ENCODE assay signal across 9 cellular contexts in the genomic region with DNA sequence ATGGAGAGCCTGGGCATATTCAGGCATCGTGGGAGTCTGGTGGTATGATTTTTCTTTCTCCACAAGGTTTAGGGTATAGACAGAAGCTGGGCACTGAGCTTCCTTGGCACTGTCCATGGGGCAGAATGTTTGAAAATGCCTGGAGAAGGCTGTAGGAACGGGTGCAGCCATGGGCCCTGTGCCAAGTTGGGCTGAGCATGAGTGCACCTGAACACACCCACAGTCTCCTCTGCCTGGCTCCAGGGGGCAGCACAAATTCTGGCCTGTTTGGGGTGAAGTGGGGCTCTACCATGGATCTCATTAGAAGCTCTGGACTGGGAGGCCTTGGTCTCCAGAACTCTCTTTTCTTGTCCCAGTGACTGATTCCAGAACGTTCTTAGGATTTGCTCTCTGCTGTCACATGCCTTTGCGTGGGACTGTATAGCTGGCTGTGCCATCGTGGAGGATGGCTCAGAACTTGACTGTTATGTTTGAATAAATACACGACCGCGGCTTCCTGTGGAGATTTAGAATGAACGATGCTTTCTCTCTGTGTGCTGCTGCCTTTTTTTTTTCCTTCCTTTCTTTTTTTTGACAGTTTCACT.
A peak's percentile ranks its signal among the peaks of the same experiment; 100 is the strongest.
DNase-seq lines count a peak whose midpoint lies in the region; ATAC-seq and TF ChIP-seq lines count a peak whose summit lies in the region.
"Had no signal": no experiment of that assay in that cellular context is flagged by ENCODE, and none has a peak within 500 bp of the region (broad histone marks: within the 10 kb centered on the region; RNA-seq: fewer than 3 reads in every experiment).

No MANE protein-coding gene starts in this region.

- H3K36me3 Mint-ChIP-seq in type B pancreatic cell = peaks cover 37% of the 10 kb centered on the region

- H3K79me2 ChIP-seq in SK-N-SH (ENCODE audit: insufficient read depth) = peaks cover 7% of the 10 kb centered on the region; the same call in 1 of the 2 replicates
- peaks cover 13% of the 10 kb centered on the region for H3K79me2 ChIP-seq in PC-9 (ENCODE audit: low read depth)

- no peak for TF ChIP-seq EP300 in SK-N-SH (IDR thresholded peaks at IDR 0.05; ENCODE audit: borderline replicate concordance in 1 of 2, low read depth in 1 of 2, low read length in 1 of 2)

- TF ChIP-seq RAD21 in SK-N-SH (IDR thresholded peaks at IDR 0.05; ENCODE audit: low read length) = no peak

- H3K9me3 ChIP-seq in SK-N-SH (no peaks in the 10 kb centered on the region), PC-9 (ENCODE audit: insufficient read depth, low read depth) (no peaks in the 10 kb centered on the region)

- peaks cover 48% of the 10 kb centered on the region for H3K4me1 Mint-ChIP-seq in type B pancreatic cell (ENCODE audit: unreplicated experiment)

- peak; percentile 34; the same call in 1 of the 2 replicates for TF ChIP-seq CTCF in SK-N-SH (IDR thresholded peaks at IDR 0.05)
- peak; percentile 41; the same call in 1 of the 2 replicates for TF ChIP-seq CTCF in PC-9 (conservative IDR thresholded peaks at IDR 0.05)
- peak; percentile 15 for TF ChIP-seq CTCF in fibroblast of the aortic adventitia (IDR thresholded peaks at IDR 0.05; ENCODE audit: insufficient read depth, low read length)
- no peak for TF ChIP-seq CTCF in type B pancreatic cell (conservative IDR thresholded peaks at IDR 0.05)

- H3K9me2 ChIP-seq in SK-N-SH (no peaks in the 10 kb centered on the region), PC-9 (ENCODE audit: insufficient read depth) (no peaks in the 10 kb centered on the region)

- no peaks in the 10 kb centered on the region for H3K27me3 ChIP-seq in SK-N-SH (ENCODE audit: insufficient read depth)
- no peaks in the 10 kb centered on the region for H3K27me3 ChIP-seq in PC-9 (ENCODE audit: insufficient read depth, low read depth)

- H3K27ac Mint-ChIP-seq in type B pancreatic cell = peak overlapping the region; percentile 61

- intact Hi-C loops in PC-9 (cut with micrococcal nuclease; ENCODE audit: unreplicated experiment) = no loop called here

- H4K20me1 ChIP-seq in SK-N-SH (ENCODE audit: insufficient read depth) (0 out of 2 replicates have a peak, but pooled peaks cover 10% of the 10 kb centered on the region), PC-9 (ENCODE audit: insufficient read depth) (peaks cover 17% of the 10 kb centered on the region)

- H3K9me3 Mint-ChIP-seq in type B pancreatic cell = no peaks in the 10 kb centered on the region

- BruUV-seq in PC-9 (replicated peaks; lab: Mats Ljungman, UMichigan) = no TSS peak

- H3F3A ChIP-seq in SK-N-SH (replicated peaks; ENCODE audit: insufficient read depth) (peaks cover 5% of the 10 kb centered on the region), PC-9 (ENCODE audit: insufficient read depth, low read depth) (peaks cover 67% of the 10 kb centered on the region)

- DNase-seq in SK-N-SH = no peak
- peak; percentile 45 to 47 for DNase-seq in PC-9
- DNase-seq in fibroblast of the aortic adventitia (ENCODE audit: low read depth) = no peak
- DNase-seq in type B pancreatic cell (ENCODE audit: extremely low spot score, unreplicated experiment) = no peak
- no peak for DNase-seq in activated CD4-positive, alpha-beta T cell treated with anti-CD3 and anti-CD28 coated beads for 1 hour
- DNase-seq in midbrain (lab: John Stamatoyannopoulos, UW) = no peak
- DNase-seq: NCI-H524 treated with DMSO at 0.1 percent for 48 hours had no signal

- H2AFZ ChIP-seq in SK-N-SH (ENCODE audit: low read depth) (no peak overlapping the region), PC-9 (no peak overlapping the region)

- 89% methylated on average over 8 of the region's 9 CpGs for WGBS in SK-N-SH (ENCODE audit: low lambda C conversion rate)

- H3K27ac ChIP-seq in SK-N-SH (ENCODE audit: low read depth in 2 of 2, low read length in 1 of 2) = peak overlapping the region in 1 of 2 experiments; percentile 17; a peak in 1 of 4 replicates
- no peak overlapping the region for H3K27ac ChIP-seq in PC-9

- H3K4me1 ChIP-seq in SK-N-SH (ENCODE audit: control insufficient read depth in 1 of 2, insufficient read depth in 2 of 2, low read depth in 1 of 2, low read length in 1 of 2) (peaks cover 11 to 57% of the 10 kb centered on the region in 2 experiments; a peak in 3 of 4 replicates), PC-9 (replicated peaks; ENCODE audit: insufficient read depth) (peaks cover 36% of the 10 kb centered on the region)

- no peak overlapping the region for H3K9ac ChIP-seq in SK-N-SH

- peaks cover 25 to 68% of the 10 kb centered on the region in 2 experiments for H3K36me3 ChIP-seq in SK-N-SH (replicated peaks in 1 of 2; ENCODE audit: control insufficient read depth in 1 of 2, insufficient read depth in 2 of 2, low read length in 1 of 2)
- peaks cover 13% of the 10 kb centered on the region for H3K36me3 ChIP-seq in PC-9 (ENCODE audit: low read depth)

- H3K4me3 Mint-ChIP-seq in type B pancreatic cell = peak overlapping the region; percentile 19

- no peaks in the 10 kb centered on the region for H3K27me3 Mint-ChIP-seq in type B pancreatic cell

- POLR2A ChIA-PET in SK-N-SH (lab: Yijun Ruan, JAX) (no interaction called here), PC-9 (lab: Charles Lee; ENCODE audit: unreplicated experiment) (no interaction called here)

- H3K4me2 ChIP-seq in SK-N-SH (no peak overlapping the region), PC-9 (no peak overlapping the region)

- no peak for ATAC-seq in SK-N-SH treated with all-trans-retinoic acid at 6 μM for 48 hours
- ATAC-seq in HG02588 (IDR thresholded peaks at IDR 0.05; ENCODE audit: unreplicated experiment) = no peak

- CTCF ChIA-PET in SK-N-SH (lab: Yijun Ruan, JAX) (interaction anchor here (0.8 to 8.9 kb wide), 5 partner anchors 17 to 419 kb away, joined by 3 to 53 read pairs (median 3); no protein-coding TSS in a partner anchor), PC-9 (lab: Charles Lee) (interaction anchor here (0.7 kb wide), 1 partner anchor 270 kb away, joined by 3 read pairs; no protein-coding TSS in a partner anchor)

- no peak overlapping the region for H3K4me3 ChIP-seq in SK-N-SH (ENCODE audit: low read depth in 2 of 2, low read length in 1 of 2)
- H3K4me3 ChIP-seq in PC-9 = no peak overlapping the region
- H3K4me3 ChIP-seq in fibroblast of the aortic adventitia (ENCODE audit: low read depth, low read length) = no peak overlapping the region

TF ChIP-seq in SK-N-SH, 30 proteins besides CTCF, POLR2A, EP300 and RAD21:
- peak; percentile 8; the same call in 1 of the 2 replicates for TF ChIP-seq SMC3 (IDR thresholded peaks at IDR 0.05; ENCODE audit: low read depth, low read length)
- TF ChIP-seq SIN3A (IDR thresholded peaks at IDR 0.05; ENCODE audit: borderline replicate concordance, low read depth, low read length) = no peak

TF ChIP-seq in SK-N-SH treated with all-trans-retinoic acid at 6 μM for 48 hours, 23 proteins besides CTCF, POLR2A, EP300 and RAD21 (continues in another document):
- TF ChIP-seq TCF4 (CRISPR knock-in tag; IDR thresholded peaks at IDR 0.05; ENCODE audit: borderline replicate concordance) (no peak), SNAI2 (CRISPR knock-in tag; IDR thresholded peaks at IDR 0.05) (no peak), BACH2 (CRISPR knock-in tag; IDR thresholded peaks at IDR 0.05; ENCODE audit: borderline replicate concordance) (no peak), ZNF8 (CRISPR knock-in tag; IDR thresholded peaks at IDR 0.05) (no peak), GLIS3 (CRISPR knock-in tag; IDR thresholded peaks at IDR 0.05) (no peak), TOX (CRISPR knock-in tag; IDR thresholded peaks at IDR 0.05; ENCODE audit: borderline replicate concordance) (no peak), ISL1 (CRISPR knock-in tag; IDR thresholded peaks at IDR 0.05) (no peak), ESRRG (CRISPR knock-in tag; IDR thresholded peaks at IDR 0.05) (no peak), ZNF565 (CRISPR knock-in tag; conservative IDR thresholded peaks at IDR 0.05; ENCODE audit: low read depth) (no peak), ZNF70 (CRISPR knock-in tag; IDR thresholded peaks at IDR 0.05) (no peak)
- TF ChIP-seq, protein P1, sequence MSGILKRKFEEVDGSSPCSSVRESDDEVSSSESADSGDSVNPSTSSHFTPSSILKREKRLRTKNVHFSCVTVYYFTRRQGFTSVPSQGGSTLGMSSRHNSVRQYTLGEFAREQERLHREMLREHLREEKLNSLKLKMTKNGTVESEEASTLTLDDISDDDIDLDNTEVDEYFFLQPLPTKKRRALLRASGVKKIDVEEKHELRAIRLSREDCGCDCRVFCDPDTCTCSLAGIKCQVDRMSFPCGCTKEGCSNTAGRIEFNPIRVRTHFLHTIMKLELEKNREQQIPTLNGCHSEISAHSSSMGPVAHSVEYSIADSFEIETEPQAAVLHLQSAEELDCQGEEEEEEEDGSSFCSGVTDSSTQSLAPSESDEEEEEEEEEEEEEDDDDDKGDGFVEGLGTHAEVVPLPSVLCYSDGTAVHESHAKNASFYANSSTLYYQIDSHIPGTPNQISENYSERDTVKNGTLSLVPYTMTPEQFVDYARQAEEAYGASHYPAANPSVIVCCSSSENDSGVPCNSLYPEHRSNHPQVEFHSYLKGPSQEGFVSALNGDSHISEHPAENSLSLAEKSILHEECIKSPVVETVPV (CRISPR knock-in tag; IDR thresholded peaks at IDR 0.05) = no peak
- TF ChIP-seq, protein P2, sequence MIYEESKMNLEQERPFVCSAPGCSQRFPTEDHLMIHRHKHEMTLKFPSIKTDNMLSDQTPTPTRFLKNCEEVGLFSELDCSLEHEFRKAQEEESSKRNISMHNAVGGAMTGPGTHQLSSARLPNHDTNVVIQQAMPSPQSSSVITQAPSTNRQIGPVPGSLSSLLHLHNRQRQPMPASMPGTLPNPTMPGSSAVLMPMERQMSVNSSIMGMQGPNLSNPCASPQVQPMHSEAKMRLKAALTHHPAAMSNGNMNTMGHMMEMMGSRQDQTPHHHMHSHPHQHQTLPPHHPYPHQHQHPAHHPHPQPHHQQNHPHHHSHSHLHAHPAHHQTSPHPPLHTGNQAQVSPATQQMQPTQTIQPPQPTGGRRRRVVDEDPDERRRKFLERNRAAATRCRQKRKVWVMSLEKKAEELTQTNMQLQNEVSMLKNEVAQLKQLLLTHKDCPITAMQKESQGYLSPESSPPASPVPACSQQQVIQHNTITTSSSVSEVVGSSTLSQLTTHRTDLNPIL (CRISPR knock-in tag; IDR thresholded peaks at IDR 0.05; ENCODE audit: low read depth) = no peak
- TF ChIP-seq, protein P3, sequence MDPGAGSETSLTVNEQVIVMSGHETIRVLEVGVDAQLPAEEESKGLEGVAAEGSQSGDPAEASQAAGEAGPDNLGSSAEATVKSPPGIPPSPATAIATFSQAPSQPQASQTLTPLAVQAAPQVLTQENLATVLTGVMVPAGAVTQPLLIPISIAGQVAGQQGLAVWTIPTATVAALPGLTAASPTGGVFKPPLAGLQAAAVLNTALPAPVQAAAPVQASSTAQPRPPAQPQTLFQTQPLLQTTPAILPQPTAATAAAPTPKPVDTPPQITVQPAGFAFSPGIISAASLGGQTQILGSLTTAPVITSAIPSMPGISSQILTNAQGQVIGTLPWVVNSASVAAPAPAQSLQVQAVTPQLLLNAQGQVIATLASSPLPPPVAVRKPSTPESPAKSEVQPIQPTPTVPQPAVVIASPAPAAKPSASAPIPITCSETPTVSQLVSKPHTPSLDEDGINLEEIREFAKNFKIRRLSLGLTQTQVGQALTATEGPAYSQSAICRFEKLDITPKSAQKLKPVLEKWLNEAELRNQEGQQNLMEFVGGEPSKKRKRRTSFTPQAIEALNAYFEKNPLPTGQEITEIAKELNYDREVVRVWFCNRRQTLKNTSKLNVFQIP (CRISPR knock-in tag; IDR thresholded peaks at IDR 0.05; ENCODE audit: borderline replicate concordance, low read depth) = no peak

Comparison
In these comparisons a context has a peak if more than half of its experiments do, and no peak if none do; other contexts are left out.
1. DNase-seq: peak in PC-9 (2 of 2); none in SK-N-SH (single experiment), fibroblast of the aortic adventitia (single experiment), type B pancreatic cell (single experiment), activated CD4-positive, alpha-beta T cell treated with anti-CD3 and anti-CD28 coated beads for 1 hour (single experiment) and midbrain (single experiment).